20 cellular contexts compared by ENCODE assay signal in the genomic region with DNA sequence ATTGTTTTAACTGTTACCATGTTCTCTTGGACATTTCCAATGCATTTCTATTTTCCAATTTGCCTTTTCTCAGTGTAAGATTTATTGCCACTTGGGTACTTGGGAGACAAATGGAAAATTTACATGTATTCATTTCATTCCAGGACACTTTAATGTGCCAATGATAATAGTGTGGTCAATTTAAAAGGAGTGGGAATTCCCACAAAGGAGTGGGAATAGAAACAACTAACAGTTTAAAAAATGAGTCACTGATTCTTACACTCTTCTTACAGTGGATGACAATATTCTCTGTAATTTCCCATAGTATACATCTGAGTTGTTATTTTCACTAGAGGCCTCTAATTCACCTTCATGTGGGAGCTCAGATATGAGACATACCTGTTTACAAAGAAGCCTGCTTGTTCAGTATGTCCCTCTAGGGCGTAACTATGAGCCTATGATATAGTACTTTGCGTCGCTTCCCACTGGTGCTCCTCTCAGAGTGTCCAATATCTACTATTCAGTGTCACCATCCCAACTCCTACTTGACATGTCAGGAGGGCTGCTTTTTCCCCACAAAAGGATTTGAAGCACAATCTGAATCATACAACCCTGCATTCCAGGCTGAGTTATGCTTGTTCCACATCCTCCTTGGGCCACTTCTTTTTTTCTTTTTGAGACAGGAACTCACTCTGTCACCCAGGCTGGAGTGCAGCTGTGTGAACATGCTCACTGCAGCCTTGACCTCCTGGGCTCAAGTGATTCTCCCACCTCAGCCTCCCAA.
A peak's percentile ranks its signal among the peaks of the same experiment; 100 is the strongest.
DNase-seq lines count a peak whose midpoint lies in the region; ATAC-seq and TF ChIP-seq lines count a peak whose summit lies in the region.
"Had no signal": no experiment of that assay in that cellular context is flagged by ENCODE, and none has a peak within 500 bp of the region (broad histone marks: within the 10 kb centered on the region; RNA-seq: fewer than 3 reads in every experiment).

No MANE protein-coding gene starts in this region.

- peaks cover 5% of the 10 kb centered on the region; the same call in 1 of the 2 replicates for H3K9me2 ChIP-seq in PC-9 (ENCODE audit: insufficient read depth)

- no peak overlapping the region for H3K4me2 ChIP-seq in PC-9

- H3K27ac ChIP-seq in foreskin keratinocyte (no peak overlapping the region), PC-9 (no peak overlapping the region), testis (no peak overlapping the region)
- H3K27ac ChIP-seq: esophagus muscularis mucosa, left ventricle myocardium inferior, prostate gland had no signal

- H3K36me3 ChIP-seq in adipocyte (ENCODE audit: control insufficient read depth, insufficient read depth, low read length, severe bottlenecking) (no peaks in the 10 kb centered on the region), PC-9 (ENCODE audit: low read depth) (no peaks in the 10 kb centered on the region), testis (ENCODE audit: low read depth, missing control alignments) (no peaks in the 10 kb centered on the region)
- H3K36me3 ChIP-seq: esophagus muscularis mucosa, left ventricle myocardium inferior, prostate gland had no signal

- H3K9me3 ChIP-seq in adipocyte (ENCODE audit: control insufficient read depth, low read length) (no peaks in the 10 kb centered on the region), PC-9 (ENCODE audit: insufficient read depth, low read depth) (no peaks in the 10 kb centered on the region), testis (no peaks in the 10 kb centered on the region)
- H3K9me3 ChIP-seq: esophagus muscularis mucosa, prostate gland had no signal

- peaks cover 15 to 29% of the 10 kb centered on the region in 2 donors for H3K27me3 Mint-ChIP-seq in T-cell

- H3K4me1 Mint-ChIP-seq in T-cell = no peaks in the 10 kb centered on the region
- H3K4me1 Mint-ChIP-seq: activated CD4-positive, alpha-beta T cell treated with anti-CD3 and anti-CD28 coated beads, Interleukin-2, amount 10 ng/mL, durations not matched to agents 24 days and 14 days; naive thymus-derived CD8-positive, alpha-beta T cell had no signal

- DNase-seq in A172 (ENCODE audit: low spot score) (peak; percentile 80), HCEC 1CT (peak; percentile 62), adipocyte (ENCODE audit: low read depth) (peak; percentile 22), foreskin keratinocyte (peak; percentile 65 to 78), PC-9 (no peak), testis (no peak), T-cell (no peak)
- DNase-seq: activated CD4-positive, alpha-beta T cell treated with anti-CD3 and anti-CD28 coated beads, Interleukin-2, amount 10 ng/mL, durations not matched to agents 24 days and 14 days; activated T-cell treated with anti-CD3 and anti-CD28 coated beads, Interleukin-2, amount 50 U/mL, for 24 hours; GF-D8; left ventricle myocardium inferior; naive thymus-derived CD8-positive, alpha-beta T cell; NCI-H1092 treated with DMSO at 0.1 percent for 48 hours; NCI-H2171 treated with DMSO at 0.1 percent for 48 hours; SHP77 treated with DMSO at 0.1 percent for 48 hours; substantia nigra had no signal

- no peaks in the 10 kb centered on the region; the same call in 1 of the 2 replicates for H4K20me1 ChIP-seq in PC-9 (ENCODE audit: insufficient read depth)

- peaks cover 20% of the 10 kb centered on the region for H3K4me1 ChIP-seq in adipocyte (ENCODE audit: control insufficient read depth, insufficient read depth, low read length)
- H3K4me1 ChIP-seq in foreskin keratinocyte = peaks cover 5% of the 10 kb centered on the region
- H3K4me1 ChIP-seq in PC-9 (replicated peaks; ENCODE audit: insufficient read depth) = no peaks in the 10 kb centered on the region
- H3K4me1 ChIP-seq in testis = no peaks in the 10 kb centered on the region
- H3K4me1 ChIP-seq: esophagus muscularis mucosa, left ventricle myocardium inferior, prostate gland had no signal

- 57 to 90% methylated on average over 3 of the region's 3 CpGs for WGBS in testis, 2 donors

- H3K4me3 ChIP-seq in adipocyte (ENCODE audit: low read length) (no peak overlapping the region), PC-9 (no peak overlapping the region), testis (no peak overlapping the region)
- H3K4me3 ChIP-seq: esophagus muscularis mucosa, left ventricle myocardium inferior, prostate gland had no signal

- POLR2A ChIA-PET in PC-9 (lab: Charles Lee; ENCODE audit: unreplicated experiment) (no interaction called here), T-cell (lab: Charles Lee) (no interaction called here)

- no peaks in the 10 kb centered on the region for H3K36me3 Mint-ChIP-seq in T-cell
- H3K36me3 Mint-ChIP-seq: naive thymus-derived CD8-positive, alpha-beta T cell had no signal

- H3K27ac Mint-ChIP-seq in T-cell = no peak overlapping the region
- H3K27ac Mint-ChIP-seq: activated CD4-positive, alpha-beta T cell treated with anti-CD3 and anti-CD28 coated beads, Interleukin-2, amount 10 ng/mL, durations not matched to agents 24 days and 14 days; activated T-cell treated with anti-CD3 and anti-CD28 coated beads, Interleukin-2, amount 50 U/mL, for 24 hours; naive thymus-derived CD8-positive, alpha-beta T cell had no signal

- no peak for TF ChIP-seq POLR2A in testis (IDR thresholded peaks at IDR 0.05)

- intact Hi-C loops in PC-9 (cut with micrococcal nuclease; ENCODE audit: unreplicated experiment) = no loop called here
- intact Hi-C loops in testis (cut with DNase I; ENCODE audit: low total_unique reads) = no loop called here

- no peak overlapping the region for H2AFZ ChIP-seq in PC-9

- no peaks in the 10 kb centered on the region for H3F3A ChIP-seq in PC-9 (ENCODE audit: insufficient read depth, low read depth)

- ATAC-seq in foreskin keratinocyte = peak; percentile 93
- ATAC-seq in HG02588 (IDR thresholded peaks at IDR 0.05; ENCODE audit: unreplicated experiment) = no peak
- ATAC-seq in T-cell (replicated peaks in 1 of 4) = no peak
- ATAC-seq: HepG2; naive thymus-derived CD8-positive, alpha-beta T cell had no signal

- TF ChIP-seq CTCF in foreskin keratinocyte (conservative IDR thresholded peaks at IDR 0.05) = no peak
- no peak for TF ChIP-seq CTCF in PC-9 (conservative IDR thresholded peaks at IDR 0.05)
- no peak for TF ChIP-seq CTCF in testis (IDR thresholded peaks at IDR 0.05)

- CTCF ChIA-PET in PC-9 (lab: Charles Lee) (no interaction called here), T-cell (lab: Charles Lee) (no interaction called here)

- no peaks in the 10 kb centered on the region for H3K9me3 Mint-ChIP-seq in T-cell
- H3K9me3 Mint-ChIP-seq: activated CD4-positive, alpha-beta T cell treated with anti-CD3 and anti-CD28 coated beads, Interleukin-2, amount 10 ng/mL, durations not matched to agents 24 days and 14 days; activated T-cell treated with anti-CD3 and anti-CD28 coated beads, Interleukin-2, amount 50 U/mL, for 24 hours had no signal

- H3K27me3 ChIP-seq in adipocyte (replicated peaks; ENCODE audit: control insufficient read depth, insufficient read depth, low read length) (no peaks in the 10 kb centered on the region), foreskin keratinocyte (no peaks in the 10 kb centered on the region), PC-9 (ENCODE audit: insufficient read depth, low read depth) (no peaks in the 10 kb centered on the region), testis (no peaks in the 10 kb centered on the region)
- H3K27me3 ChIP-seq: esophagus muscularis mucosa had no signal

- H3K79me2 ChIP-seq in PC-9 (ENCODE audit: low read depth) = no peaks in the 10 kb centered on the region

- BruUV-seq in PC-9 (replicated peaks; lab: Mats Ljungman, UMichigan) = no TSS peak

- no peak overlapping the region for H3K9ac ChIP-seq in adipocyte (ENCODE audit: low read length)

- no peak overlapping the region for H3K4me3 Mint-ChIP-seq in T-cell
- H3K4me3 Mint-ChIP-seq: activated CD4-positive, alpha-beta T cell treated with anti-CD3 and anti-CD28 coated beads, Interleukin-2, amount 10 ng/mL, durations not matched to agents 24 days and 14 days; activated T-cell treated with anti-CD3 and anti-CD28 coated beads, Interleukin-2, amount 50 U/mL, for 24 hours; naive thymus-derived CD8-positive, alpha-beta T cell had no signal

Comparison
In these comparisons a context has a peak if more than half of its experiments do, and no peak if none do; other contexts are left out.
1. DNase-seq: peak in A172 (single experiment), HCEC 1CT (single experiment), adipocyte (single experiment) and foreskin keratinocyte (2 of 2); none in PC-9 (0 of 2), testis (single experiment) and T-cell (0 of 34).